ENCODE assay signal across 11 cellular contexts in the genomic region with DNA sequence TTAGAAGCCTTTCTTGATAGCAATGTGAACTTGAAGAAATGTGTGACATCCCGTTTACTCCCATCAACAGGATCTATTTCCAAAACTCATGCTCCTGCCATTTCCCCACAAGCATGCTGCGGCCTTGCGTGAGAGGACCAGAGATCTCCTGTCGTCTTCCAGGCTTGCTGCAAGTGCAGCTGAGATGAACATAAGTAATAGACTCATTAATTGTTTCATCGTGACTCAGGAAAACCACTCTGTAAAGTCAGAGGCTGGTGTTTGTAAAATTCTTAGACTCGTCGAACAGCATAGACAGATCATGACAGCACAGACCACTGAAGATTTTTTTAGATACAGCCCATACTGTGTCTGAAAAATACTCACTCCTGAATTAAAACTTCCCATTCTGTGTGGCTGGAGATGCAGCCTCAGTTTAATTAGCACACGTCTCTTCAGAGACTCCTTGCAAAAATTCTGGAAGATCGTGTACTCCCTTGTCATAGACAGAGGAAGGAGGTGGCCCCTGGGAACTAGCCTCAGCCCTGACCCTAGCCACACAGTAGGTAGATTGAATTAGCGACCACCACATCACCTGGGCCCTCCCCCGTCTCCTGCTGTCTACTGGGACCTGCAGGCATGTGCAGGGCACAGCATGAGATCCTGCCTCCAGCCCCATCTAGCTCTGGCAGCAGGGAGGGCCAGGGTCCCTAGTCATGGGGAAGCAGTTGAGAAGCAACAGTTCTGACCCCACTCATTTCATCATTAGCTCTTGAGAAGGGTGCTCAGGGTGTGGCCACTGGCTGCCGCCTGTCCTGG.
A peak's percentile ranks its signal among the peaks of the same experiment; 100 is the strongest.
DNase-seq lines count a peak whose midpoint lies in the region; ATAC-seq and TF ChIP-seq lines count a peak whose summit lies in the region.
"Had no signal": no experiment of that assay in that cellular context is flagged by ENCODE, and none has a peak within 500 bp of the region (broad histone marks: within the 10 kb centered on the region; RNA-seq: fewer than 3 reads in every experiment).

No MANE protein-coding gene starts in this region.

- no peaks in the 10 kb centered on the region for H3K9me3 Mint-ChIP-seq in naive thymus-derived CD4-positive, alpha-beta T cell

- intact Hi-C loops in naive thymus-derived CD4-positive, alpha-beta T cell (cut with micrococcal nuclease): loop anchor here in 1 of 2 donors (2.0 kb wide), 1 partner anchor 17 kb away; no protein-coding TSS in a partner anchor

- ATAC-seq in activated CD4-positive, CD25-positive, alpha-beta regulatory T cell treated with anti-CD3 and anti-CD28 coated beads, Interleukin-2, amount 50 U/mL, for 24 hours: peak; percentile 39 to 50
- peak; percentile 11 for ATAC-seq in GM18861 (IDR thresholded peaks at IDR 0.05; ENCODE audit: unreplicated experiment)
- no peak for ATAC-seq in naive thymus-derived CD4-positive, alpha-beta T cell
- ATAC-seq in GM18519 (IDR thresholded peaks at IDR 0.05; ENCODE audit: low FRiP score, unreplicated experiment): no peak

- peaks cover 21% of the 10 kb centered on the region for H3K27me3 ChIP-seq in OCI-LY3 (ENCODE audit: low read depth, low read length)
- H3K27me3 ChIP-seq in naive thymus-derived CD4-positive, alpha-beta T cell (ENCODE audit: control insufficient read depth in 2 of 2, insufficient read depth in 2 of 2, low read length in 2 of 2): no peaks in the 10 kb centered on the region
- H3K27me3 ChIP-seq: heart left ventricle had no signal

- peak overlapping the region; percentile 29; the same call in 1 of the 2 replicates for H3K9ac ChIP-seq in OCI-LY3 (ENCODE audit: low read length)

- H3K4me1 ChIP-seq in OCI-LY3 (ENCODE audit: low read length): peaks cover 62% of the 10 kb centered on the region
- H3K4me1 ChIP-seq in naive thymus-derived CD4-positive, alpha-beta T cell (ENCODE audit: control insufficient read depth in 2 of 2, insufficient read depth in 2 of 2, low read length in 2 of 2): peaks cover 51 to 73% of the 10 kb centered on the region in 2 donors

- POLR2A ChIA-PET in naive thymus-derived CD4-positive, alpha-beta T cell (lab: Charles Lee): interaction anchor here (0.7 to 2.1 kb wide), 5 partner anchors 11 to 225 kb away, joined by 3 to 6 read pairs (median 4); no protein-coding TSS in a partner anchor

- H3K4me2 ChIP-seq in OCI-LY3 (ENCODE audit: low read length): peak overlapping the region; percentile 95

- no peak for TF ChIP-seq CTCF in OCI-LY3 (IDR thresholded peaks at IDR 0.05; ENCODE audit: low read depth, low read length)

- no peak overlapping the region for H2AFZ ChIP-seq in OCI-LY3 (ENCODE audit: low read depth, low read length)

- H3K36me3 ChIP-seq in OCI-LY3 (replicated peaks; ENCODE audit: low read depth, low read length): no peaks in the 10 kb centered on the region
- H3K36me3 ChIP-seq in naive thymus-derived CD4-positive, alpha-beta T cell (ENCODE audit: control insufficient read depth in 2 of 3, insufficient read depth in 3 of 3, low read length in 3 of 3): peaks cover 1 to 37% (median 3%) of the 10 kb centered on the region in 3 experiments

- peaks cover 32 to 65% (median 44%) of the 10 kb centered on the region in 7 donors for H3K4me1 Mint-ChIP-seq in naive thymus-derived CD4-positive, alpha-beta T cell

- no peaks in the 10 kb centered on the region for H3K9me3 ChIP-seq in OCI-LY3 (ENCODE audit: insufficient read depth, low read length)
- H3K9me3 ChIP-seq in naive thymus-derived CD4-positive, alpha-beta T cell (ENCODE audit: control insufficient read depth in 2 of 3, low read length in 3 of 3): no peaks in the 10 kb centered on the region
- H3K9me3 ChIP-seq: heart left ventricle had no signal

- no peaks in the 10 kb centered on the region for H4K20me1 ChIP-seq in OCI-LY3 (ENCODE audit: insufficient read depth, low read length)

- no peak for DNase-seq in activated CD4-positive, CD25-positive, alpha-beta regulatory T cell treated with anti-CD3 and anti-CD28 coated beads, Interleukin-2, amount 50 U/mL, for 72 hours
- no peak for DNase-seq in naive thymus-derived CD4-positive, alpha-beta T cell
- DNase-seq in NCI-H446 (lab: John Stamatoyannopoulos, UW) (no peak), SIG-M5 (lab: John Stamatoyannopoulos, UW) (no peak)
- DNase-seq: GOT3; heart left ventricle; stimulated activated CD4-positive, alpha-beta T cell treated with anti-CD3 and anti-CD28 coated beads, Interleukin-2, amount 100 ng/mL, for 48 hours had no signal

- H3K27ac ChIP-seq in OCI-LY3 (ENCODE audit: low read length): peak overlapping the region; percentile 70
- peak overlapping the region; percentile 0 for H3K27ac ChIP-seq in naive thymus-derived CD4-positive, alpha-beta T cell (ENCODE audit: low read depth, low read length)

- H3K79me2 ChIP-seq in OCI-LY3 (ENCODE audit: low read length): no peaks in the 10 kb centered on the region

- CTCF ChIA-PET in naive thymus-derived CD4-positive, alpha-beta T cell (lab: Charles Lee): interaction anchor here (0.5 to 2.5 kb wide), 2 partner anchors 17 to 483 kb away, joined by 3 to 9 read pairs; no protein-coding TSS in a partner anchor

- H3K4me3 ChIP-seq in OCI-LY3 (ENCODE audit: low read length): peak overlapping the region; percentile 74
- H3K4me3 ChIP-seq in naive thymus-derived CD4-positive, alpha-beta T cell (ENCODE audit: low read length): no peak overlapping the region
- H3K4me3 ChIP-seq: heart left ventricle had no signal

- peak overlapping the region in 5 of 9 donors; percentile 71 to 90 (median 85) for H3K27ac Mint-ChIP-seq in naive thymus-derived CD4-positive, alpha-beta T cell

- H3K27me3 Mint-ChIP-seq in naive thymus-derived CD4-positive, alpha-beta T cell: no peaks in the 10 kb centered on the region

- peak overlapping the region in 8 of 10 donors; percentile 19 to 65 (median 44) for H3K4me3 Mint-ChIP-seq in naive thymus-derived CD4-positive, alpha-beta T cell

- peaks cover 5 to 29% (median 7%) of the 10 kb centered on the region in 5 donors for H3K36me3 Mint-ChIP-seq in naive thymus-derived CD4-positive, alpha-beta T cell

Comparison
In these comparisons a context has a peak if more than half of its experiments do, and no peak if none do; other contexts are left out.
1. ATAC-seq: peak in activated CD4-positive, CD25-positive, alpha-beta regulatory T cell treated with anti-CD3 and anti-CD28 coated beads, Interleukin-2, amount 50 U/mL, for 24 hours (2 of 2) and GM18861 (single experiment); none in naive thymus-derived CD4-positive, alpha-beta T cell (single experiment) and GM18519 (single experiment).